8 cellular contexts compared by ENCODE assay signal in the genomic region with DNA sequence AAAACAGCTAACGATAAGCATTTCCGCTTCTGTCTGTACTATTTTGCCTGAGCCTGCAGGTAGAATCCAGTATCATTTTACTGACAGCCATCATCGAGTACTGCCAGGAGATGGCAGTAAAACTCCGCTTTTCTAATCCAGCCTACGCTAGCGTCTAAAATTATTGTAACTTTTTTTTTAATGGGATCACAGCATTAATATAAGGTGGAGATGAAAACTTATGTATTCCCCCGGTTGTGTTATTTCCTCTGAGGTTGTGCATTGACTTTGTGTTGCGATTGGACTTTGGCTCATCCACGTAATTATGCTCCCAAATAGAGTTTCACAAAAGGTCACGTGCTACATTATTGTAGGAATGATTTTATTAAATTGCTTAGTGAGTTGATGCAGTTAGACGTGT.
DNase-seq lines count a peak whose midpoint lies in the region; ATAC-seq and TF ChIP-seq lines count a peak whose summit lies in the region.

No MANE protein-coding gene starts in this region.

- peak; percentile 81 for TF ChIP-seq CTCF in choroid plexus epithelial cell (conservative IDR thresholded peaks at IDR 0.05; ENCODE audit: low read depth, low read length)

- H3K9me3 ChIP-seq in HAP-1: no peaks in the 10 kb centered on the region

- in situ Hi-C loops in HAP-1 (cut with MboI; ENCODE audit: low sequenced_read_pairs): no loop called here

- DNase-seq in NCI-H2107 treated with DMSO at 0.1 percent for 48 hours (lab: John Stamatoyannopoulos, UW; ENCODE audit: unreplicated experiment) (peak; percentile 15), NCI-H2107 (lab: John Stamatoyannopoulos, UW) (no peak), HAP-1 (ENCODE audit: low spot score in 2 of 2) (peak; percentile 43 to 61), NCI-H460 (ENCODE audit: extremely low read depth, low read depth) (peak; percentile 40), choroid plexus epithelial cell (ENCODE audit: low read depth) (peak; percentile 76), mucosa of gallbladder (ENCODE audit: low spot score) (peak; percentile 35)
- DNase-seq in activated CD4-positive, alpha-beta T cell treated with anti-CD3 and anti-CD28 coated beads, Interleukin-2, amount 50 U/mL, for 48 hours: no peak

- H3K4me3 ChIP-seq in HAP-1: no peak overlapping the region
- H3K4me3 ChIP-seq in choroid plexus epithelial cell (ENCODE audit: low read depth, low read length): no peak overlapping the region

- no peaks in the 10 kb centered on the region for H3K4me1 ChIP-seq in HAP-1

- no peaks in the 10 kb centered on the region for H3K27me3 ChIP-seq in HAP-1 (ENCODE audit: low read depth)

- H3K36me3 ChIP-seq in HAP-1 (replicated peaks): no peaks in the 10 kb centered on the region

- no peak for ATAC-seq in GM19397 (IDR thresholded peaks at IDR 0.05; ENCODE audit: unreplicated experiment)

Comparison
In these comparisons a context has a peak if more than half of its experiments do, and no peak if none do; other contexts are left out.
1. DNase-seq: peak in NCI-H2107 treated with DMSO at 0.1 percent for 48 hours (single experiment), HAP-1 (2 of 2), NCI-H460 (single experiment), choroid plexus epithelial cell (single experiment) and mucosa of gallbladder (single experiment); none in NCI-H2107 (single experiment) and activated CD4-positive, alpha-beta T cell treated with anti-CD3 and anti-CD28 coated beads, Interleukin-2, amount 50 U/mL, for 48 hours (0 of 2).